In genomic region chr5:72307968-72308852, GRCh38 we compare ENCODE assay signal across 8 cellular contexts.
DNase-seq lines count a peak whose midpoint lies in the region; ATAC-seq lines count a peak whose summit lies in the region.

No MANE protein-coding gene starts in this region.

- peaks cover 42% of the 10 kb centered on the region for H3K36me3 Mint-ChIP-seq in central memory CD8-positive, alpha-beta T cell (ENCODE audit: insufficient read depth)

- no peaks in the 10 kb centered on the region for H3K27me3 Mint-ChIP-seq in central memory CD8-positive, alpha-beta T cell

- H3K27ac Mint-ChIP-seq in central memory CD8-positive, alpha-beta T cell (ENCODE audit: low read depth), result peak overlapping the region; percentile 95

- DNase-seq in AML-193 (lab: John Stamatoyannopoulos, UW), result peak; percentile 83 to 91
- peak; percentile 99 for DNase-seq in NCI-H226
- peak; percentile 90 for DNase-seq in activated CD4-positive, CD25-positive, alpha-beta regulatory T cell treated with anti-CD3 and anti-CD28 coated beads, Interleukin-2, amount 50 U/mL, for 16 hours (ENCODE audit: low read depth, low spot score)
- peak; percentile 91 for DNase-seq in central memory CD8-positive, alpha-beta T cell (ENCODE audit: low spot score in 2 of 2)
- peak; percentile 99 for DNase-seq in islet precursor cell
- DNase-seq in stimulated activated CD4-positive, alpha-beta T cell treated with anti-CD3 and anti-CD28 coated beads, Interleukin-12 subunit alpha, Interleukin-12 subunit beta, amount 100 ng/mL, for 4 hours, result peak; percentile 94

- H3K9me3 Mint-ChIP-seq in central memory CD8-positive, alpha-beta T cell, result no peaks in the 10 kb centered on the region

- peak; percentile 90 for ATAC-seq in GM19025 (IDR thresholded peaks at IDR 0.05; ENCODE audit: low read depth, unreplicated experiment)
- ATAC-seq in HG03280 (IDR thresholded peaks at IDR 0.05; ENCODE audit: unreplicated experiment), result peak; percentile 92
- ATAC-seq in central memory CD8-positive, alpha-beta T cell (replicated peaks; ENCODE audit: extremely low read depth, poor library complexity, severe bottlenecking), result peak; percentile 96

- H3K4me1 Mint-ChIP-seq in central memory CD8-positive, alpha-beta T cell, result peaks cover 24% of the 10 kb centered on the region

- peak overlapping the region; percentile 90 for H3K4me3 Mint-ChIP-seq in central memory CD8-positive, alpha-beta T cell

Comparison
In these comparisons a context has a peak if more than half of its experiments do, and no peak if none do; other contexts are left out.
1. Peak in every context shown above with its lines: DNase-seq and ATAC-seq.